Comparison of ENCODE assay signal across 1 cellular context in the genomic region with DNA sequence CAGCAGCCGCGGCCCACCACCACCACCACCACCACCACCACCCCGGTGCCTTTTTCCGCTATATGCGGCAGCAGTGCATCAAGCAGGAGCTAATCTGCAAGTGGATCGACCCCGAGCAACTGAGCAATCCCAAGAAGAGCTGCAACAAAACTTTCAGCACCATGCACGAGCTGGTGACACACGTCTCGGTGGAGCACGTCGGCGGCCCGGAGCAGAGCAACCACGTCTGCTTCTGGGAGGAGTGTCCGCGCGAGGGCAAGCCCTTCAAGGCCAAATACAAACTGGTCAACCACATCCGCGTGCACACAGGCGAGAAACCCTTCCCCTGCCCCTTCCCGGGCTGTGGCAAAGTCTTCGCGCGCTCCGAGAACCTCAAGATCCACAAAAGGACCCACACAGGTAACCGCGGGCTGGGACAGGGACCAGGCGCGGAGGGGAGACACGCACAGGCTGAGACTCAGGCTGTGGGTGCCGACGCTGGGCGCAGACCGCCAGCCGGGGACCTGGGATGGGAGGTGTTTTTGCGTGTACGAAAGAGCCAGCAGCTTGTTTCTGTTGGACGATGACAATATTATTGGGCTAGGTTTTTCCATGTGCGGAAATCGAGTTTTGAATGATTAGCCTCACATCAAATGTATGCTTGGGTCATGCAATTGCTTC.
TF ChIP-seq lines count a peak whose summit lies in the region.

No MANE protein-coding gene starts in this region.

TF ChIP-seq in SK-N-SH, 30 proteins besides CTCF, POLR2A, EP300 and RAD21 (continued from another document):
- TF ChIP-seq MXI1 (IDR thresholded peaks at IDR 0.05; ENCODE audit: low read depth, low read length) (no peak), RFX5 (IDR thresholded peaks at IDR 0.05; ENCODE audit: low read length) (no peak), FOXJ3 (CRISPR knock-in tag; IDR thresholded peaks at IDR 0.05) (no peak)
